ENCODE assay signal across 1 cellular context in the genomic region with DNA sequence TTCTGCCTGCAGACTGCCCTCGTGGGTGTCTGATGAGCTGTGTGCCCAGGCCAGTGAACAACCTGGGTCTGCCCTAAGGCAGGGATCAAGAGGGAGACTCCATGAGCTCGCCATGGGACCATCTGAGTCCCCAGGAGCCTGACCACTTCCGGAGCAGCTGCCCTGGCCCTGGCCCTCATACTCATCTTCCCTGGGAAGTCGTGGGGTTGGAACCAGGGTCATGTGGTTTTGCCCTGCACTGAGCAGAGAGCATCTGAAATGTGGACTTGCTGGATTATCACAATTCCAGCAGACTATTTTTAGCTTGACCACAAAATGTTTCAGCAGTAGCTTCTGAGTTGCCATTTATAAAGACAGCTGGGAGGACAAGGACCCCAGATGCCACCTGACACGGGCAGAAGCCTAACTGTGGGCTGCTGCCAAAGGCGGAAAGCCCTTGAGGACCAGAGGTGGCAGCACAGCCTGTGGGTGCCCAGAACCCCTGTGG.
TF ChIP-seq lines count a peak whose summit lies in the region.

No MANE protein-coding gene starts in this region.

TF ChIP-seq in GM23338, 12 proteins besides CTCF, POLR2A, EP300 and RAD21 (continued from another document):
- TF ChIP-seq, protein P1, sequence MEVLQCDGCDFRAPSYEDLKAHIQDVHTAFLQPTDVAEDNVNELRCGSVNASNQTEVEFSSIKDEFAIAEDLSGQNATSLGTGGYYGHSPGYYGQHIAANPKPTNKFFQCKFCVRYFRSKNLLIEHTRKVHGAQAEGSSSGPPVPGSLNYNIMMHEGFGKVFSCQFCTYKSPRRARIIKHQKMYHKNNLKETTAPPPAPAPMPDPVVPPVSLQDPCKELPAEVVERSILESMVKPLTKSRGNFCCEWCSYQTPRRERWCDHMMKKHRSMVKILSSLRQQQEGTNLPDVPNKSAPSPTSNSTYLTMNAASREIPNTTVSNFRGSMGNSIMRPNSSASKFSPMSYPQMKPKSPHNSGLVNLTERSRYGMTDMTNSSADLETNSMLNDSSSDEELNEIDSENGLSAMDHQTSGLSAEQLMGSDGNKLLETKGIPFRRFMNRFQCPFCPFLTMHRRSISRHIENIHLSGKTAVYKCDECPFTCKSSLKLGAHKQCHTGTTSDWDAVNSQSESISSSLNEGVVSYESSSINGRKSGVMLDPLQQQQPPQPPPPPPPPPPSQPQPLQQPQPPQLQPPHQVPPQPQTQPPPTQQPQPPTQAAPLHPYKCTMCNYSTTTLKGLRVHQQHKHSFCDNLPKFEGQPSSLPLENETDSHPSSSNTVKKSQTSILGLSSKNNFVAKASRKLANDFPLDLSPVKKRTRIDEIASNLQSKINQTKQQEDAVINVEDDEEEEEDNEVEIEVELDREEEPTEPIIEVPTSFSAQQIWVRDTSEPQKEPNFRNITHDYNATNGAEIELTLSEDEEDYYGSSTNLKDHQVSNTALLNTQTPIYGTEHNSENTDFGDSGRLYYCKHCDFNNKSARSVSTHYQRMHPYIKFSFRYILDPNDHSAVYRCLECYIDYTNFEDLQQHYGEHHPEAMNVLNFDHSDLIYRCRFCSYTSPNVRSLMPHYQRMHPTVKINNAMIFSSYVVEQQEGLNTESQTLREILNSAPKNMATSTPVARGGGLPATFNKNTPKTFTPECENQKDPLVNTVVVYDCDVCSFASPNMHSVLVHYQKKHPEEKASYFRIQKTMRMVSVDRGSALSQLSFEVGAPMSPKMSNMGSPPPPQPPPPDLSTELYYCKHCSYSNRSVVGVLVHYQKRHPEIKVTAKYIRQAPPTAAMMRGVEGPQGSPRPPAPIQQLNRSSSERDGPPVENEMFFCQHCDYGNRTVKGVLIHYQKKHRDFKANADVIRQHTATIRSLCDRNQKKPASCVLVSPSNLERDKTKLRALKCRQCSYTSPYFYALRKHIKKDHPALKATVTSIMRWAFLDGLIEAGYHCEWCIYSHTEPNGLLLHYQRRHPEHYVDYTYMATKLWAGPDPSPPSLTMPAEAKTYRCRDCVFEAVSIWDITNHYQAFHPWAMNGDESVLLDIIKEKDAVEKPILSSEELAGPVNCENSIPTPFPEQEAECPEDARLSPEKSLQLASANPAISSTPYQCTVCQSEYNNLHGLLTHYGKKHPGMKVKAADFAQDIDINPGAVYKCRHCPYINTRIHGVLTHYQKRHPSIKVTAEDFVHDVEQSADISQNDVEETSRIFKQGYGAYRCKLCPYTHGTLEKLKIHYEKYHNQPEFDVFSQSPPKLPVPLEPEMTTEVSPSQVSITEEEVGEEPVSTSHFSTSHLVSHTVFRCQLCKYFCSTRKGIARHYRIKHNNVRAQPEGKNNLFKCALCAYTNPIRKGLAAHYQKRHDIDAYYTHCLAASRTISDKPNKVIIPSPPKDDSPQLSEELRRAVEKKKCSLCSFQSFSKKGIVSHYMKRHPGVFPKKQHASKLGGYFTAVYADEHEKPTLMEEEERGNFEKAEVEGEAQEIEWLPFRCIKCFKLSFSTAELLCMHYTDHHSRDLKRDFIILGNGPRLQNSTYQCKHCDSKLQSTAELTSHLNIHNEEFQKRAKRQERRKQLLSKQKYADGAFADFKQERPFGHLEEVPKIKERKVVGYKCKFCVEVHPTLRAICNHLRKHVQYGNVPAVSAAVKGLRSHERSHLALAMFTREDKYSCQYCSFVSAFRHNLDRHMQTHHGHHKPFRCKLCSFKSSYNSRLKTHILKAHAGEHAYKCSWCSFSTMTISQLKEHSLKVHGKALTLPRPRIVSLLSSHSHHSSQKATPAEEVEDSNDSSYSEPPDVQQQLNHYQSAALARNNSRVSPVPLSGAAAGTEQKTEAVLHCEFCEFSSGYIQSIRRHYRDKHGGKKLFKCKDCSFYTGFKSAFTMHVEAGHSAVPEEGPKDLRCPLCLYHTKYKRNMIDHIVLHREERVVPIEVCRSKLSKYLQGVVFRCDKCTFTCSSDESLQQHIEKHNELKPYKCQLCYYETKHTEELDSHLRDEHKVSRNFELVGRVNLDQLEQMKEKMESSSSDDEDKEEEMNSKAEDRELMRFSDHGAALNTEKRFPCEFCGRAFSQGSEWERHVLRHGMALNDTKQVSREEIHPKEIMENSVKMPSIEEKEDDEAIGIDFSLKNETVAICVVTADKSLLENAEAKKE (CRISPR knock-in tag; IDR thresholded peaks at IDR 0.05): no peak
- TF ChIP-seq JUNB (IDR thresholded peaks at IDR 0.05; ENCODE audit: unreplicated experiment): no peak
- TF ChIP-seq NANOG (IDR thresholded peaks at IDR 0.05; ENCODE audit: borderline replicate concordance): no peak
TF ChIP-seq in GM23338: peak in this region for 0.
